ENCODE assay signal across 27 cellular contexts in the genomic region with DNA sequence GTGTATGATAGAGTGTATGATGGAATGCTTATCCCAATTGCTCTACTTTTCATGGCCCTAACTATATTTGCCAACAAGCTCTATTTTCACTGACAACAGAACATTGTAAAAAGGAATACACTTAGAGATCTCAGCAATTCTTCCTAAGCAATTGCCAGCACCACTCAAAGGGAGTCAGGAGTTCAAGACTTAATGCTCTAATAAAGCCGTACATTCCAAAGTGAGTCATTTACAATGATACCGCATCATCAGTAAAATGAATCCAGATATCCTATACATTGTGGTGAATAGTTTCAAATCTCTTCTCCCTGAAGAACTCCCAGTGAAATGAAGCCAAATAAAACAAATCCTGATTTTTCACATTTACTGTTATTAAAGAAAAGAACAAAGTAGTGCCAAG.
DNase-seq lines count a peak whose midpoint lies in the region; ATAC-seq and TF ChIP-seq lines count a peak whose summit lies in the region.
"Had no signal": no experiment of that assay in that cellular context is flagged by ENCODE, and none has a peak within 500 bp of the region (broad histone marks: within the 10 kb centered on the region; RNA-seq: fewer than 3 reads in every experiment).

No MANE protein-coding gene starts in this region.

- no peaks in the 10 kb centered on the region for H3K9me3 ChIP-seq in AG04450 (ENCODE audit: control insufficient read depth, insufficient read depth, low read length)
- H3K9me3 ChIP-seq in MG63: peaks cover 9% of the 10 kb centered on the region
- H3K9me3 ChIP-seq: gastroesophageal sphincter, prostate gland had no signal

- in situ Hi-C loops in astrocyte of the spinal cord (cut with HindIII; ENCODE audit: low sequenced_read_pairs): no loop called here

- POLR2A ChIA-PET in AG04450 (lab: Yijun Ruan, JAX): no interaction called here
- POLR2A ChIA-PET in activated CD8-positive, alpha-beta T cell treated with anti-CD3 and anti-CD28 coated beads, Interleukin-2, amount 10 ng/mL, durations not matched to agents 7 days and 5 days (lab: Charles Lee): no interaction called here

- CTCF ChIA-PET in AG04450 (lab: Charles Lee): no interaction called here
- CTCF ChIA-PET in activated CD8-positive, alpha-beta T cell treated with anti-CD3 and anti-CD28 coated beads, Interleukin-2, amount 10 ng/mL, durations not matched to agents 7 days and 5 days (lab: Charles Lee): no interaction called here

- H3K4me3 ChIP-seq in AG04450 (ENCODE audit: low read depth, low read length) (no peak overlapping the region), MG63 (no peak overlapping the region), astrocyte of the spinal cord (ENCODE audit: low read depth, low read length) (no peak overlapping the region), foreskin fibroblast (ENCODE audit: low read depth in 1 of 2, low read length in 2 of 2) (no peak overlapping the region)
- H3K4me3 ChIP-seq: gastroesophageal sphincter, prostate gland, transverse colon had no signal

- TF ChIP-seq CTCF in AG04450 (IDR thresholded peaks at IDR 0.05; ENCODE audit: low read depth, low read length): no peak
- no peak for TF ChIP-seq CTCF in astrocyte of the spinal cord (IDR thresholded peaks at IDR 0.05; ENCODE audit: low read depth, low read length)
- TF ChIP-seq CTCF in foreskin fibroblast (IDR thresholded peaks at IDR 0.05; ENCODE audit: low read depth, low read length): no peak

- H3K27me3 ChIP-seq in AG04450 (ENCODE audit: control insufficient read depth, insufficient read depth, low read length) (no peaks in the 10 kb centered on the region), MG63 (no peaks in the 10 kb centered on the region)
- H3K27me3 ChIP-seq: gastroesophageal sphincter, transverse colon had no signal

- no peaks in the 10 kb centered on the region for H3K36me3 Mint-ChIP-seq in activated CD8-positive, alpha-beta T cell treated with anti-CD3 and anti-CD28 coated beads, Interleukin-2, amount 10 ng/mL, durations not matched to agents 7 days and 5 days (ENCODE audit: low read depth)
- no peaks in the 10 kb centered on the region for H3K36me3 Mint-ChIP-seq in activated T-cell treated with anti-CD3 and anti-CD28 coated beads, Interleukin-2, amount 50 U/mL, for 24 hours (ENCODE audit: low read depth)
- H3K36me3 Mint-ChIP-seq: brain had no signal

- no peak for ATAC-seq in activated CD8-positive, alpha-beta T cell treated with anti-CD3 and anti-CD28 coated beads, Interleukin-2, amount 10 ng/mL, durations not matched to agents 7 days and 5 days
- no peak for ATAC-seq in GM19452 (IDR thresholded peaks at IDR 0.05; ENCODE audit: unreplicated experiment)
- ATAC-seq: gastroesophageal sphincter had no signal

- no peak overlapping the region for H3K4me3 Mint-ChIP-seq in activated CD8-positive, alpha-beta T cell treated with anti-CD3 and anti-CD28 coated beads, Interleukin-2, amount 10 ng/mL, durations not matched to agents 7 days and 5 days
- no peak overlapping the region for H3K4me3 Mint-ChIP-seq in activated T-cell treated with anti-CD3 and anti-CD28 coated beads, Interleukin-2, amount 50 U/mL, for 24 hours
- H3K4me3 Mint-ChIP-seq: brain; CD4-positive, alpha-beta T cell had no signal

- H3K27ac Mint-ChIP-seq in activated CD8-positive, alpha-beta T cell treated with anti-CD3 and anti-CD28 coated beads, Interleukin-2, amount 10 ng/mL, durations not matched to agents 7 days and 5 days: no peak overlapping the region
- H3K27ac Mint-ChIP-seq in activated T-cell treated with anti-CD3 and anti-CD28 coated beads, Interleukin-2, amount 50 U/mL, for 24 hours: no peak overlapping the region
- H3K27ac Mint-ChIP-seq: brain; CD4-positive, alpha-beta T cell had no signal

- no peak overlapping the region for H3K27ac ChIP-seq in AG04450 (ENCODE audit: low read depth, low read length)
- H3K27ac ChIP-seq: gastroesophageal sphincter, prostate gland, transverse colon had no signal

- H3K4me1 Mint-ChIP-seq in activated CD8-positive, alpha-beta T cell treated with anti-CD3 and anti-CD28 coated beads, Interleukin-2, amount 10 ng/mL, durations not matched to agents 7 days and 5 days (ENCODE audit: low read depth): no peaks in the 10 kb centered on the region
- no peaks in the 10 kb centered on the region for H3K4me1 Mint-ChIP-seq in activated T-cell treated with anti-CD3 and anti-CD28 coated beads, Interleukin-2, amount 50 U/mL, for 24 hours (ENCODE audit: low read depth)

- DNase-seq in AG04450 (ENCODE audit: low read depth, low spot score): peak; percentile 4
- DNase-seq in MG63: peak; percentile 27
- peak; percentile 34 for DNase-seq in astrocyte of the spinal cord (ENCODE audit: low read depth, low spot score)
- DNase-seq in foreskin fibroblast: peak; percentile 21 to 52
- no peak for DNase-seq in activated CD8-positive, alpha-beta T cell treated with anti-CD3 and anti-CD28 coated beads, Interleukin-2, amount 10 ng/mL, durations not matched to agents 7 days and 5 days
- no peak for DNase-seq in activated T-cell treated with anti-CD3 and anti-CD28 coated beads, Interleukin-2, amount 50 U/mL, for 24 hours
- no peak for DNase-seq in NCI-H446 (lab: John Stamatoyannopoulos, UW)
- DNase-seq: 8988T; activated CD8-positive, alpha-beta memory T cell treated with anti-CD3 and anti-CD28 coated beads for 24 hours; activated gamma-delta T cell treated with Interleukin-2 at 50 U/mL for 16 hours; activated T-cell treated with anti-CD3 and anti-CD28 coated beads, Interleukin-2, amount 50 U/mL, for 1 hour; CD4-positive, alpha-beta T cell; erythroblast; H7; hippocampal formation; KBM-7; MM.1S; NCI-H1417; NCI-H2029 treated with DMSO at 0.1 percent for 48 hours; NCI-H69; stimulated activated CD4-positive, alpha-beta T cell treated with anti-CD3 and anti-CD28 coated beads, Interleukin-2, amount 100 ng/mL, for 24 hours; T-helper 2 cell; transverse colon had no signal

- H3K9me3 Mint-ChIP-seq in activated CD8-positive, alpha-beta T cell treated with anti-CD3 and anti-CD28 coated beads, Interleukin-2, amount 10 ng/mL, durations not matched to agents 7 days and 5 days (ENCODE audit: insufficient read depth): peaks cover 21% of the 10 kb centered on the region
- peaks cover 7% of the 10 kb centered on the region for H3K9me3 Mint-ChIP-seq in activated T-cell treated with anti-CD3 and anti-CD28 coated beads, Interleukin-2, amount 50 U/mL, for 24 hours

- H3K27me3 Mint-ChIP-seq in activated CD8-positive, alpha-beta T cell treated with anti-CD3 and anti-CD28 coated beads, Interleukin-2, amount 10 ng/mL, durations not matched to agents 7 days and 5 days (ENCODE audit: low read depth): no peaks in the 10 kb centered on the region
- no peaks in the 10 kb centered on the region for H3K27me3 Mint-ChIP-seq in activated T-cell treated with anti-CD3 and anti-CD28 coated beads, Interleukin-2, amount 50 U/mL, for 24 hours
- H3K27me3 Mint-ChIP-seq: CD4-positive, alpha-beta T cell had no signal

- H3K36me3 ChIP-seq in MG63: no peaks in the 10 kb centered on the region
- H3K36me3 ChIP-seq: gastroesophageal sphincter, prostate gland, transverse colon had no signal

Comparison
In these comparisons a context has a peak if more than half of its experiments do, and no peak if none do; other contexts are left out.
1. DNase-seq: peak in AG04450 (single experiment), MG63 (single experiment), astrocyte of the spinal cord (single experiment) and foreskin fibroblast (2 of 2); none in activated CD8-positive, alpha-beta T cell treated with anti-CD3 and anti-CD28 coated beads, Interleukin-2, amount 10 ng/mL, durations not matched to agents 7 days and 5 days (single experiment), activated T-cell treated with anti-CD3 and anti-CD28 coated beads, Interleukin-2, amount 50 U/mL, for 24 hours (single experiment) and NCI-H446 (0 of 2).